8 cellular contexts compared by ENCODE assay signal in the genomic region with DNA sequence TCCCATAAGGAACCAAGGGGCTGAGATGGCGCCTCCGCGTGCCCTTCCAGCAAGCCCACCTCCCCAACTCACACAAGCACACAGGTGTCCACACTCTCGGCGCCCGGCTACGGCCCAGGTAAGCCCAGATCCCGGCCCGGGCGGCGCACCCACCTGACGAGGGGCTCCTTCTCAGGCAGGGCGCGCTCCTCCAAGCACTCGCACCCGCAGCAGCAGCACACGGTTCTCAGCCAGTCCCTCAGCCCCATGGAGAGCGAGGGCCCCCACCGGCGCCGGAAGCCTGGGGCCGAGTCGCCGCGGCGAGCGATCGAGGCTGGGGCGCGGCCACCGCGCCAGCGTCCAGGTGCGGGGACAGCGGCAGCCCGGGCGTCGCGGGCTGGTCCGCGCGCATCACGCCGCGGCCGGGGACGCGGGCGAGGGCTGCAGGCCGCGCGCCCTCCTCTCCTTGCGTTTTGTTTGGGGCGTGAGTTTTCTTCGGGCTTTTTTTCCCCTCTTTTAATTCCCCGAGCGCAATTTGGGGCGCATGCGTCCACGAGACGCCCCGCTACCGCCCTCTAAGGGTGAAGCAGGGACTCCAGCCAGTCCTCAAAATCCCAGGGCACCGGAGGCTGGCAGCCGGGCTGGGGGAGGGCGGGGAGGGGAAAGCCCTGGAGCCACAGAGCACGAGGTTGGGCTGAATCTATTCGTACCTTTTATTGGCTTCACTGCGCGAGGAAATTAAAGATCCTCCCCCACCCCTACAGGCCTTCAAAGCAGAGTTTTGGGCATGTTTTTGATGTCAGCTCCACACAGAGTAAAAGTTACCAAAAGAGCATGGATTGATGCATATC.
DNase-seq lines count a peak whose midpoint lies in the region; ATAC-seq and TF ChIP-seq lines count a peak whose summit lies in the region.

A gene with protein sequence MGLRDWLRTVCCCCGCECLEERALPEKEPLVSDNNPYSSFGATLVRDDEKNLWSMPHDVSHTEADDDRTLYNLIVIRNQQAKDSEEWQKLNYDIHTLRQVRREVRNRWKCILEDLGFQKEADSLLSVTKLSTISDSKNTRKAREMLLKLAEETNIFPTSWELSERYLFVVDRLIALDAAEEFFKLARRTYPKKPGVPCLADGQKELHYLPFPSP (minus strand): TSS at position 472 of the 830 bp plus-strand sequence. CDS start 224 bp downstream, at position 248.

- H3K9me3 ChIP-seq in DND-41 (ENCODE audit: insufficient read depth, low read length, severe bottlenecking), result no peaks in the 10 kb centered on the region

- no peaks in the 10 kb centered on the region for H3K9me3 Mint-ChIP-seq in nephron

- ATAC-seq in DND-41 (ENCODE audit: insufficient read depth, low read depth) (peak; percentile 63), GM21786 (IDR thresholded peaks at IDR 0.05; ENCODE audit: unreplicated experiment) (peak; percentile 33)

- H3K4me2 ChIP-seq in DND-41 (ENCODE audit: insufficient read depth, low read length), result peak within 1 kb of the TSS; percentile 94
- peak within 1 kb of the TSS; percentile 89 for H3K4me2 ChIP-seq in KMS-11

- H3K4me3 ChIP-seq in DND-41 (ENCODE audit: low read depth in 1 of 2, low read length in 2 of 2), result peak within 1 kb of the TSS; percentile 71 to 79
- peak within 1 kb of the TSS; percentile 94 for H3K4me3 ChIP-seq in KMS-11 (IDR thresholded peaks at IDR 0.05; ENCODE audit: insufficient read depth, low read depth, low read length)
- peak within 1 kb of the TSS; percentile 61 for H3K4me3 ChIP-seq in fibroblast of pulmonary artery (replicated peaks; ENCODE audit: low read depth, low read length)

- no peaks in the 10 kb centered on the region for H3K36me3 Mint-ChIP-seq in nephron (ENCODE audit: low read depth)

- no peaks in the 10 kb centered on the region for H3K36me3 ChIP-seq in DND-41 (ENCODE audit: insufficient read depth, low read length)
- H3K36me3 ChIP-seq in KMS-11 (ENCODE audit: insufficient read depth), result no peaks in the 10 kb centered on the region

- H4K20me1 ChIP-seq in DND-41 (ENCODE audit: insufficient read depth, low read length), result no peaks in the 10 kb centered on the region
- no peaks in the 10 kb centered on the region for H4K20me1 ChIP-seq in KMS-11 (ENCODE audit: insufficient read depth)

- H3K27me3 Mint-ChIP-seq in nephron (ENCODE audit: low read depth), result peaks cover 8% of the 10 kb centered on the region

- DNase-seq in DND-41, result peak; percentile 91
- DNase-seq in RPMI8226, result peak; percentile 90
- peak; percentile 65 to 72 for DNase-seq in activated T-helper 1 cell treated with anti-CD3 and anti-CD28 coated beads, Interleukin-2, amount 50 U/mL, for 16 hours (ENCODE audit: low read depth in 1 of 2, low spot score in 1 of 2)
- DNase-seq in fibroblast of pulmonary artery (ENCODE audit: low read depth), result peak; percentile 80
- DNase-seq in stimulated activated naive CD4-positive, alpha-beta T cell treated with Interleukin-2 at 50 U/mL for 16 hours (lab: John Stamatoyannopoulos, UW), result peak; percentile 81

- H3K27ac ChIP-seq in DND-41 (ENCODE audit: low read length) (peak within 1 kb of the TSS; percentile 71), KMS-11 (peak within 1 kb of the TSS; percentile 62)

- H3K9ac ChIP-seq in DND-41 (ENCODE audit: low read depth, low read length) (peak within 1 kb of the TSS; percentile 83), KMS-11 (peak within 1 kb of the TSS; percentile 89)

- peak within 1 kb of the TSS; percentile 88 to 91 (median 89) for H3K4me3 Mint-ChIP-seq in nephron

- peak within 1 kb of the TSS; percentile 13 to 78 (median 40) for H3K27ac Mint-ChIP-seq in nephron

- H2AFZ ChIP-seq in DND-41 (ENCODE audit: low read depth, low read length), result peak within 1 kb of the TSS; percentile 88
- peak within 1 kb of the TSS; percentile 70 for H2AFZ ChIP-seq in KMS-11 (ENCODE audit: low read depth)

- TF ChIP-seq CTCF in DND-41 (IDR thresholded peaks at IDR 0.05; ENCODE audit: borderline replicate concordance, extremely low read depth, low read length, poor library complexity, severe bottlenecking) (peak; percentile 77), KMS-11 (conservative IDR thresholded peaks at IDR 0.05; ENCODE audit: low read depth, low read length) (peak; percentile 56), fibroblast of pulmonary artery (IDR thresholded peaks at IDR 0.05; ENCODE audit: low read length, missing control alignments) (peak; percentile 68), nephron (IDR thresholded peaks at IDR 0.05; ENCODE audit: unreplicated experiment in 3 of 3) (peak; percentile 67 to 72 (median 70))

- peaks cover 33% of the 10 kb centered on the region for H3K4me1 Mint-ChIP-seq in nephron

- H3K4me1 ChIP-seq in DND-41 (ENCODE audit: insufficient read depth, low read length) (peaks cover 60% of the 10 kb centered on the region), KMS-11 (ENCODE audit: low read depth, poor library complexity, severe bottlenecking) (peaks cover 76% of the 10 kb centered on the region)

- H3K27me3 ChIP-seq in DND-41 (ENCODE audit: insufficient read depth, low read length, poor library complexity) (no peaks in the 10 kb centered on the region), KMS-11 (ENCODE audit: insufficient read depth, low read depth) (no peaks in the 10 kb centered on the region)

- peaks cover 28% of the 10 kb centered on the region for H3K79me2 ChIP-seq in DND-41 (ENCODE audit: insufficient read depth, low read length)
- peaks cover 38% of the 10 kb centered on the region for H3K79me2 ChIP-seq in KMS-11 (ENCODE audit: insufficient read depth, low read depth)

Comparison
In these comparisons a context has a peak if more than half of its experiments do, and no peak if none do; other contexts are left out.
1. Peak in every context shown above with its lines: DNase-seq, ATAC-seq, H3K4me3 ChIP-seq and H3K27ac ChIP-seq.